In the genomic region with DNA sequence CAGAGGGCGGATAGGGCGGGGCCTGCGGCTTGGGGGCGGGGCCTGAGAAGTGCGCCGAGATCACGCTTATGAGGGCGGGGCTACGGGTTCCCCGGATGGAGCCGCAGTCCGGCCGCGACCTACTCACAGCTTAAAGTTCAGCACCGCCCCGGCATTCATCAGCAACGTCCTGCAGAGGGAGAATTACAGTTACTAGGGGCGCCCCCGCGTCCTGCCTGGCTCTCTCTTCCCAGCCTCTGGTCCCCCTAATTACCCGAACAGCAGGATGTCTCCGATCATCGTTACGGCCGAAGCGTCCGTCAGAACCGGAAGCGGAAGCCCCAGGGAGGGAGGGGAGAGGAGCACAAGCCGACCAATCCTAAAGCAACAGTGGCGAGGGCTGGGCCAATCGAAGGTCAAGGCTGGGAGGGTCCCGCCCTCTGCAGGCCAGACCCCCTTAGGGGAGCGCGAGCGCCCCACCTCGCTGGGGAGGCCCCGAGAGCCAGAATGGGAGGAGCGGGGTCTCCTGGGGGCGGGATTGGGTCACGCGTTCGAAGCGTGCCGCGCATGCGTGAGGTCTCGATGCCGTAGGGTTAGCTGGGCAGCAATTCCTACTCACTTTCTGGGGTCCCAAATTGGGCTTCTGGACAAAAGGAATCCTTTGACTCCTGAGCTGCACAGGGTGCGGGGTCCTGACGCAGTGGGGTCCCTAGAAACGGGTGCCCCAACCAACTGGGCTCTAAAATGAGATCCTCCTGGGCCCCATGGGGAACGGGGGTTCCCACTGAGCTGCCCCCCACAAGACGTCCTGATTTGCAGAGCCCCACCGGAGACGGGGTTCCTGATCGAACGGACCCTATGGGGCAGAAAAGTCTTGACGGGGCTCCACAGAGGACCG, we compare ENCODE assay signal across 1 cellular context.
TF ChIP-seq lines count a peak whose summit lies in the region.

Gene SMIM7, minus strand, starts transcription at position 313 of the 877 bp plus-strand sequence. Its CDS starts 34 bp downstream, at position 279.

TF ChIP-seq in HepG2, 621 proteins besides CTCF, POLR2A, EP300 and RAD21 (continued from another document and continues in another):
- TF ChIP-seq, protein P1, sequence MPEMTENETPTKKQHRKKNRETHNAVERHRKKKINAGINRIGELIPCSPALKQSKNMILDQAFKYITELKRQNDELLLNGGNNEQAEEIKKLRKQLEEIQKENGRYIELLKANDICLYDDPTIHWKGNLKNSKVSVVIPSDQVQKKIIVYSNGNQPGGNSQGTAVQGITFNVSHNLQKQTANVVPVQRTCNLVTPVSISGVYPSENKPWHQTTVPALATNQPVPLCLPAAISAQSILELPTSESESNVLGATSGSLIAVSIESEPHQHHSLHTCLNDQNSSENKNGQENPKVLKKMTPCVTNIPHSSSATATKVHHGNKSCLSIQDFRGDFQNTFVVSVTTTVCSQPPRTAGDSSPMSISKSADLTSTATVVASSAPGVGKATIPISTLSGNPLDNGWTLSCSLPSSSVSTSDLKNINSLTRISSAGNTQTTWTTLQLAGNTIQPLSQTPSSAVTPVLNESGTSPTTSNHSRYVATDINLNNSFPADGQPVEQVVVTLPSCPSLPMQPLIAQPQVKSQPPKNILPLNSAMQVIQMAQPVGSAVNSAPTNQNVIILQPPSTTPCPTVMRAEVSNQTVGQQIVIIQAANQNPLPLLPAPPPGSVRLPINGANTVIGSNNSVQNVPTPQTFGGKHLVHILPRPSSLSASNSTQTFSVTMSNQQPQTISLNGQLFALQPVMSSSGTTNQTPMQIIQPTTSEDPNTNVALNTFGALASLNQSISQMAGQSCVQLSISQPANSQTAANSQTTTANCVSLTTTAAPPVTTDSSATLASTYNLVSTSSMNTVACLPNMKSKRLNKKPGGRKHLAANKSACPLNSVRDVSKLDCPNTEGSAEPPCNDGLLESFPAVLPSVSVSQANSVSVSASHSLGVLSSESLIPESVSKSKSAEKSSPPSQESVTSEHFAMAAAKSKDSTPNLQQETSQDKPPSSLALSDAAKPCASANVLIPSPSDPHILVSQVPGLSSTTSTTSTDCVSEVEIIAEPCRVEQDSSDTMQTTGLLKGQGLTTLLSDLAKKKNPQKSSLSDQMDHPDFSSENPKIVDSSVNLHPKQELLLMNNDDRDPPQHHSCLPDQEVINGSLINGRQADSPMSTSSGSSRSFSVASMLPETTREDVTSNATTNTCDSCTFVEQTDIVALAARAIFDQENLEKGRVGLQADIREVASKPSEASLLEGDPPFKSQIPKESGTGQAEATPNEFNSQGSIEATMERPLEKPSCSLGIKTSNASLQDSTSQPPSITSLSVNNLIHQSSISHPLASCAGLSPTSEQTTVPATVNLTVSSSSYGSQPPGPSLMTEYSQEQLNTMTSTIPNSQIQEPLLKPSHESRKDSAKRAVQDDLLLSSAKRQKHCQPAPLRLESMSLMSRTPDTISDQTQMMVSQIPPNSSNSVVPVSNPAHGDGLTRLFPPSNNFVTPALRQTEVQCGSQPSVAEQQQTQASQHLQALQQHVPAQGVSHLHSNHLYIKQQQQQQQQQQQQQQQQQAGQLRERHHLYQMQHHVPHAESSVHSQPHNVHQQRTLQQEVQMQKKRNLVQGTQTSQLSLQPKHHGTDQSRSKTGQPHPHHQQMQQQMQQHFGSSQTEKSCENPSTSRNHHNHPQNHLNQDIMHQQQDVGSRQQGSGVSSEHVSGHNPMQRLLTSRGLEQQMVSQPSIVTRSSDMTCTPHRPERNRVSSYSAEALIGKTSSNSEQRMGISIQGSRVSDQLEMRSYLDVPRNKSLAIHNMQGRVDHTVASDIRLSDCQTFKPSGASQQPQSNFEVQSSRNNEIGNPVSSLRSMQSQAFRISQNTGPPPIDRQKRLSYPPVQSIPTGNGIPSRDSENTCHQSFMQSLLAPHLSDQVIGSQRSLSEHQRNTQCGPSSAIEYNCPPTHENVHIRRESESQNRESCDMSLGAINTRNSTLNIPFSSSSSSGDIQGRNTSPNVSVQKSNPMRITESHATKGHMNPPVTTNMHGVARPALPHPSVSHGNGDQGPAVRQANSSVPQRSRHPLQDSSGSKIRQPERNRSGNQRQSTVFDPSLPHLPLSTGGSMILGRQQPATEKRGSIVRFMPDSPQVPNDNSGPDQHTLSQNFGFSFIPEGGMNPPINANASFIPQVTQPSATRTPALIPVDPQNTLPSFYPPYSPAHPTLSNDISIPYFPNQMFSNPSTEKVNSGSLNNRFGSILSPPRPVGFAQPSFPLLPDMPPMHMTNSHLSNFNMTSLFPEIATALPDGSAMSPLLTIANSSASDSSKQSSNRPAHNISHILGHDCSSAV (CRISPR knock-in tag; IDR thresholded peaks at IDR 0.05; ENCODE audit: borderline replicate concordance): no peak
- no peak for TF ChIP-seq ZNF101 (CRISPR knock-in tag; IDR thresholded peaks at IDR 0.05; ENCODE audit: borderline replicate concordance, low read depth)
- no peak; the same call in 1 of the 2 replicates for TF ChIP-seq ZNF331 (CRISPR knock-in tag; IDR thresholded peaks at IDR 0.05)
- peak; percentile 31; the same call in 1 of the 2 replicates for TF ChIP-seq JUN (CRISPR knock-in tag; IDR thresholded peaks at IDR 0.05)
- TF ChIP-seq ZNF253 (CRISPR knock-in tag; IDR thresholded peaks at IDR 0.05; ENCODE audit: borderline replicate concordance): no peak
- no peak for TF ChIP-seq SMARCC2 (IDR thresholded peaks at IDR 0.05)
- TF ChIP-seq PBX3 (CRISPR knock-in tag; IDR thresholded peaks at IDR 0.05; ENCODE audit: borderline replicate concordance): no peak
- no peak for TF ChIP-seq ZNF335 (CRISPR knock-in tag; IDR thresholded peaks at IDR 0.05)
- no peak for TF ChIP-seq ZNF20 (CRISPR knock-in tag; IDR thresholded peaks at IDR 0.05)
- TF ChIP-seq, protein P2, sequence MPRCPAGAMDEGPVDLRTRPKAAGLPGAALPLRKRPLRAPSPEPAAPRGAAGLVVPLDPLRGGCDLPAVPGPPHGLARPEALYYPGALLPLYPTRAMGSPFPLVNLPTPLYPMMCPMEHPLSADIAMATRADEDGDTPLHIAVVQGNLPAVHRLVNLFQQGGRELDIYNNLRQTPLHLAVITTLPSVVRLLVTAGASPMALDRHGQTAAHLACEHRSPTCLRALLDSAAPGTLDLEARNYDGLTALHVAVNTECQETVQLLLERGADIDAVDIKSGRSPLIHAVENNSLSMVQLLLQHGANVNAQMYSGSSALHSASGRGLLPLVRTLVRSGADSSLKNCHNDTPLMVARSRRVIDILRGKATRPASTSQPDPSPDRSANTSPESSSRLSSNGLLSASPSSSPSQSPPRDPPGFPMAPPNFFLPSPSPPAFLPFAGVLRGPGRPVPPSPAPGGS (CRISPR knock-in tag; IDR thresholded peaks at IDR 0.05): no peak; the same call in none of the 2 replicates
- TF ChIP-seq ARHGAP35 (CRISPR knock-in tag; IDR thresholded peaks at IDR 0.05; ENCODE audit: borderline replicate concordance): 0 out of 2 replicates have a peak, but pooled peaks have one; percentile 25
- no peak for TF ChIP-seq ZFP62 (CRISPR knock-in tag; IDR thresholded peaks at IDR 0.05)
- TF ChIP-seq SMAD9 (CRISPR knock-in tag; IDR thresholded peaks at IDR 0.05): peak; percentile 83
- no peak for TF ChIP-seq MEIS2 (CRISPR knock-in tag; IDR thresholded peaks at IDR 0.05)
- TF ChIP-seq, protein P3, sequence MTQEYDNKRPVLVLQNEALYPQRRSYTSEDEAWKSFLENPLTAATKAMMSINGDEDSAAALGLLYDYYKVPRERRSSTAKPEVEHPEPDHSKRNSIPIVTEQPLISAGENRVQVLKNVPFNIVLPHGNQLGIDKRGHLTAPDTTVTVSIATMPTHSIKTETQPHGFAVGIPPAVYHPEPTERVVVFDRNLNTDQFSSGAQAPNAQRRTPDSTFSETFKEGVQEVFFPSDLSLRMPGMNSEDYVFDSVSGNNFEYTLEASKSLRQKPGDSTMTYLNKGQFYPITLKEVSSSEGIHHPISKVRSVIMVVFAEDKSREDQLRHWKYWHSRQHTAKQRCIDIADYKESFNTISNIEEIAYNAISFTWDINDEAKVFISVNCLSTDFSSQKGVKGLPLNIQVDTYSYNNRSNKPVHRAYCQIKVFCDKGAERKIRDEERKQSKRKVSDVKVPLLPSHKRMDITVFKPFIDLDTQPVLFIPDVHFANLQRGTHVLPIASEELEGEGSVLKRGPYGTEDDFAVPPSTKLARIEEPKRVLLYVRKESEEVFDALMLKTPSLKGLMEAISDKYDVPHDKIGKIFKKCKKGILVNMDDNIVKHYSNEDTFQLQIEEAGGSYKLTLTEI (CRISPR knock-in tag; conservative IDR thresholded peaks at IDR 0.05): no peak
- no peak for TF ChIP-seq SUZ12 (IDR thresholded peaks at IDR 0.05; ENCODE audit: low read depth, low read length)
- TF ChIP-seq, protein P4, sequence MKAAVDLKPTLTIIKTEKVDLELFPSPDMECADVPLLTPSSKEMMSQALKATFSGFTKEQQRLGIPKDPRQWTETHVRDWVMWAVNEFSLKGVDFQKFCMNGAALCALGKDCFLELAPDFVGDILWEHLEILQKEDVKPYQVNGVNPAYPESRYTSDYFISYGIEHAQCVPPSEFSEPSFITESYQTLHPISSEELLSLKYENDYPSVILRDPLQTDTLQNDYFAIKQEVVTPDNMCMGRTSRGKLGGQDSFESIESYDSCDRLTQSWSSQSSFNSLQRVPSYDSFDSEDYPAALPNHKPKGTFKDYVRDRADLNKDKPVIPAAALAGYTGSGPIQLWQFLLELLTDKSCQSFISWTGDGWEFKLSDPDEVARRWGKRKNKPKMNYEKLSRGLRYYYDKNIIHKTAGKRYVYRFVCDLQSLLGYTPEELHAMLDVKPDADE (CRISPR knock-in tag; IDR thresholded peaks at IDR 0.05): no peak
- peak; percentile 38; the same call in 1 of the 2 replicates for TF ChIP-seq THYN1 (CRISPR knock-in tag; IDR thresholded peaks at IDR 0.05; ENCODE audit: borderline replicate concordance, low read depth)
- TF ChIP-seq HOMEZ (CRISPR knock-in tag; IDR thresholded peaks at IDR 0.05; ENCODE audit: low read depth): peak; percentile 64; the same call in 1 of the 2 replicates
- TF ChIP-seq, protein P5, sequence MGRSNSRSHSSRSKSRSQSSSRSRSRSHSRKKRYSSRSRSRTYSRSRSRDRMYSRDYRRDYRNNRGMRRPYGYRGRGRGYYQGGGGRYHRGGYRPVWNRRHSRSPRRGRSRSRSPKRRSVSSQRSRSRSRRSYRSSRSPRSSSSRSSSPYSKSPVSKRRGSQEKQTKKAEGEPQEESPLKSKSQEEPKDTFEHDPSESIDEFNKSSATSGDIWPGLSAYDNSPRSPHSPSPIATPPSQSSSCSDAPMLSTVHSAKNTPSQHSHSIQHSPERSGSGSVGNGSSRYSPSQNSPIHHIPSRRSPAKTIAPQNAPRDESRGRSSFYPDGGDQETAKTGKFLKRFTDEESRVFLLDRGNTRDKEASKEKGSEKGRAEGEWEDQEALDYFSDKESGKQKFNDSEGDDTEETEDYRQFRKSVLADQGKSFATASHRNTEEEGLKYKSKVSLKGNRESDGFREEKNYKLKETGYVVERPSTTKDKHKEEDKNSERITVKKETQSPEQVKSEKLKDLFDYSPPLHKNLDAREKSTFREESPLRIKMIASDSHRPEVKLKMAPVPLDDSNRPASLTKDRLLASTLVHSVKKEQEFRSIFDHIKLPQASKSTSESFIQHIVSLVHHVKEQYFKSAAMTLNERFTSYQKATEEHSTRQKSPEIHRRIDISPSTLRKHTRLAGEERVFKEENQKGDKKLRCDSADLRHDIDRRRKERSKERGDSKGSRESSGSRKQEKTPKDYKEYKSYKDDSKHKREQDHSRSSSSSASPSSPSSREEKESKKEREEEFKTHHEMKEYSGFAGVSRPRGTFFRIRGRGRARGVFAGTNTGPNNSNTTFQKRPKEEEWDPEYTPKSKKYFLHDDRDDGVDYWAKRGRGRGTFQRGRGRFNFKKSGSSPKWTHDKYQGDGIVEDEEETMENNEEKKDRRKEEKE (IDR thresholded peaks at IDR 0.05): no peak
- no peak; a peak in 2 of 4 replicates for TF ChIP-seq KLF16 (CRISPR knock-in tag; IDR thresholded peaks at IDR 0.05)
- TF ChIP-seq REL (CRISPR knock-in tag; conservative IDR thresholded peaks at IDR 0.05): 0 out of 2 replicates have a peak, but pooled peaks have one; percentile 11
- 0 out of 2 replicates have a peak, but pooled peaks have one; percentile 54 for TF ChIP-seq ZNF709 (CRISPR knock-in tag; IDR thresholded peaks at IDR 0.05)
- no peak for TF ChIP-seq GLMP (CRISPR knock-in tag; IDR thresholded peaks at IDR 0.05; ENCODE audit: borderline replicate concordance)
- no peak for TF ChIP-seq HNF4G (IDR thresholded peaks at IDR 0.05; ENCODE audit: borderline replicate concordance, low read depth, low read length)
- no peak for TF ChIP-seq HNF4G (CRISPR knock-in tag; IDR thresholded peaks at IDR 0.05; ENCODE audit: borderline replicate concordance, low read depth)
- TF ChIP-seq NBN (conservative IDR thresholded peaks at IDR 0.05): no peak
- no peak for TF ChIP-seq GPN1 (CRISPR knock-in tag; IDR thresholded peaks at IDR 0.05; ENCODE audit: borderline replicate concordance)
- no peak for TF ChIP-seq ZBTB7A (CRISPR knock-in tag; IDR thresholded peaks at IDR 0.05)
- peak; percentile 38 for TF ChIP-seq CREB1 (IDR thresholded peaks at IDR 0.05)
- peak; percentile 73 for TF ChIP-seq CREB1 (CRISPR knock-in tag; IDR thresholded peaks at IDR 0.05)
- no peak for TF ChIP-seq NCOA2 (CRISPR knock-in tag; IDR thresholded peaks at IDR 0.05)
- TF ChIP-seq TBX2 (CRISPR knock-in tag; IDR thresholded peaks at IDR 0.05; ENCODE audit: borderline replicate concordance): peak; percentile 69; the same call in 1 of the 2 replicates
